In genomic region chr4:122831515-122832196, GRCh38 we compare ENCODE assay signal across 17 cellular contexts. TPM values are rescaled to one million over a fixed set of nuclear protein-coding genes. Genes with fewer than 3 reads are reported as not detected.
A peak's percentile ranks its signal among the peaks of the same experiment; 100 is the strongest.
DNase-seq lines count a peak whose midpoint lies in the region; ATAC-seq and TF ChIP-seq lines count a peak whose summit lies in the region.
"Had no signal": no experiment of that assay in that cellular context is flagged by ENCODE, and none has a peak within 500 bp of the region (broad histone marks: within the 10 kb centered on the region; RNA-seq: fewer than 3 reads in every experiment).

No MANE protein-coding gene starts in this region.

- no peak for TF ChIP-seq RAD21 in IMR-90 (IDR thresholded peaks at IDR 0.05; ENCODE audit: low read length)

- H3K4me2 ChIP-seq in IMR-90 (ENCODE audit: low read depth, low read length) (peak overlapping the region; percentile 20; the same call in 1 of the 2 replicates), mammary epithelial cell (ENCODE audit: insufficient read depth, low read depth, low read length) (no peak overlapping the region)
- H3K4me2 ChIP-seq: BLaER1 treated with 17β-estradiol and CSF1 and Interleukin-3, amounts not matched to agents 10 nM and 100 nM had no signal

- H3K9me3 ChIP-seq in IMR-90 (ENCODE audit: control insufficient read depth, insufficient read depth, low read length) = no peaks in the 10 kb centered on the region
- H3K9me3 ChIP-seq in mammary epithelial cell (replicated peaks; ENCODE audit: insufficient read depth, low read length) = no peaks in the 10 kb centered on the region
- H3K9me3 ChIP-seq in muscle layer of duodenum (ENCODE audit: control insufficient read depth in 1 of 2, low read length in 2 of 2) = no peaks in the 10 kb centered on the region
- H3K9me3 ChIP-seq in prostate gland = no peaks in the 10 kb centered on the region
- H3K9me3 ChIP-seq: suprapubic skin had no signal

- H3K56ac ChIP-seq in IMR-90 (ENCODE audit: extremely low read depth, insufficient read depth, low read length) = no peak overlapping the region

- H2AK5ac ChIP-seq in IMR-90 (ENCODE audit: low read depth, low read length) = no peak overlapping the region

- no peak overlapping the region for H3K27ac ChIP-seq in IMR-90 (ENCODE audit: insufficient read depth, low read length)
- H3K27ac ChIP-seq in mammary epithelial cell (ENCODE audit: insufficient read depth, low read depth, low read length) = no peak overlapping the region
- peak overlapping the region; percentile 6 for H3K27ac ChIP-seq in muscle layer of duodenum (ENCODE audit: low read length)
- H3K27ac ChIP-seq in prostate gland = no peak overlapping the region
- H3K27ac ChIP-seq: BLaER1 treated with 17β-estradiol and CSF1 and Interleukin-3, amounts not matched to agents 10 nM and 100 nM; SK-N-MC; suprapubic skin had no signal

- H3K9me3 Mint-ChIP-seq in Calu3 (ENCODE audit: low read depth, unreplicated experiment) (no peaks in the 10 kb centered on the region), nephron progenitor cell (no peaks in the 10 kb centered on the region)
- H3K9me3 Mint-ChIP-seq in activated naive CD8-positive, alpha-beta T cell treated with anti-CD3 and anti-CD28 coated beads for 36 hours = no peaks in the 10 kb centered on the region
- H3K9me3 Mint-ChIP-seq: activated CD8-positive, alpha-beta T cell treated with anti-CD3 and anti-CD28 coated beads for 36 hours; immature natural killer cell; mesothelial cell of epicardium had no signal

- no peak overlapping the region for H4K8ac ChIP-seq in IMR-90 (ENCODE audit: low read depth in 2 of 2, low read length in 2 of 2)

- DNase-seq in Calu3 (no peak), IMR-90 (peak; percentile 44), mammary epithelial cell (peak; percentile 51), nephron progenitor cell (no peak), medulla oblongata (ENCODE audit: extremely low spot score) (no peak), prostate gland (ENCODE audit: low spot score) (no peak)
- DNase-seq in activated naive CD8-positive, alpha-beta T cell treated with anti-CD3 and anti-CD28 coated beads for 36 hours = no peak
- DNase-seq: activated CD8-positive, alpha-beta T cell treated with anti-CD3 and anti-CD28 coated beads for 36 hours; foreskin melanocyte; immature natural killer cell; MM.1S; stimulated activated CD4-positive, alpha-beta T cell treated with anti-CD3 and anti-CD28 coated beads, Interleukin-12 subunit alpha, Interleukin-12 subunit beta, amount 100 ng/mL, for 4 hours had no signal

- H3K18ac ChIP-seq in IMR-90 (ENCODE audit: low read depth, low read length) = no peak overlapping the region

- H3K79me1 ChIP-seq in IMR-90 (ENCODE audit: low read depth in 1 of 2, low read length in 2 of 2) = peaks cover 3 to 70% of the 10 kb centered on the region in 2 experiments; a peak in 2 of 4 replicates

- H4K91ac ChIP-seq in IMR-90 (ENCODE audit: insufficient read depth, low read depth, low read length) = no peak overlapping the region

- H4K20me1 ChIP-seq in IMR-90 (ENCODE audit: insufficient read depth, low read length) = peaks cover 59% of the 10 kb centered on the region
- no peaks in the 10 kb centered on the region for H4K20me1 ChIP-seq in mammary epithelial cell (ENCODE audit: insufficient read depth, low read length)

- no peak overlapping the region for H2AK9ac ChIP-seq in IMR-90 (replicated peaks; ENCODE audit: low read depth, low read length, poor library complexity)

- peaks cover 12% of the 10 kb centered on the region for H3K9me1 ChIP-seq in IMR-90 (ENCODE audit: insufficient read depth, low read length)

- H3K9ac ChIP-seq in IMR-90 (ENCODE audit: low read depth, low read length) (no peak overlapping the region), mammary epithelial cell (ENCODE audit: insufficient read depth, low read length) (no peak overlapping the region)
- H3K9ac ChIP-seq: BLaER1 treated with 17β-estradiol and CSF1 and Interleukin-3, amounts not matched to agents 10 nM and 100 nM had no signal

- H2BK120ac ChIP-seq in IMR-90 (ENCODE audit: low read depth, low read length) = no peak overlapping the region

- H3K23ac ChIP-seq in IMR-90 (ENCODE audit: low read depth, low read length) = peak overlapping the region; percentile 46; the same call in 1 of the 2 replicates

- no CpG with 5 or more reads among the region's 6 CpGs for WGBS in IMR-90 (ENCODE audit: extremely low coverage in 2 of 2, insufficient read length in 1 of 2), 2 experiments
- 48% methylated on average over 6 of the region's 6 CpGs for WGBS in mammary epithelial cell (ENCODE audit: low coverage, missing lambda C conversion rate)
- 64% methylated on average over 6 of the region's 6 CpGs for WGBS in prostate gland

- no peak overlapping the region for H3K4ac ChIP-seq in IMR-90 (ENCODE audit: low read depth, low read length)

- peak overlapping the region; percentile 10 for H2BK5ac ChIP-seq in IMR-90 (ENCODE audit: low read depth, low read length, poor library complexity, severe bottlenecking)

- H3K27me3 ChIP-seq in IMR-90 (ENCODE audit: control insufficient read depth, insufficient read depth, low read length) (no peaks in the 10 kb centered on the region), mammary epithelial cell (ENCODE audit: insufficient read depth, low read length) (no peaks in the 10 kb centered on the region), muscle layer of duodenum (ENCODE audit: low read depth, low read length) (peaks cover 8% of the 10 kb centered on the region), prostate gland (replicated peaks; ENCODE audit: insufficient read depth) (no peaks in the 10 kb centered on the region)

- BruUV-seq in Calu3 (replicated peaks; lab: Mats Ljungman, UMichigan) = no TSS peak
- BruUV-seq in IMR-90 (replicated peaks; lab: Mats Ljungman, UMichigan) = no TSS peak
- BruUV-seq in mammary epithelial cell (replicated peaks; lab: Mats Ljungman, UMichigan) = no TSS peak

- H3K4me3 Mint-ChIP-seq in Calu3 (ENCODE audit: low read depth, unreplicated experiment) (peak overlapping the region; percentile 16), nephron progenitor cell (no peak overlapping the region)
- H3K4me3 Mint-ChIP-seq in activated naive CD8-positive, alpha-beta T cell treated with anti-CD3 and anti-CD28 coated beads for 36 hours = no peak overlapping the region
- H3K4me3 Mint-ChIP-seq: activated CD8-positive, alpha-beta T cell treated with anti-CD3 and anti-CD28 coated beads for 36 hours; immature natural killer cell; mesothelial cell of epicardium had no signal

- peaks cover 10% of the 10 kb centered on the region for H3K36me3 ChIP-seq in IMR-90 (ENCODE audit: control insufficient read depth, insufficient read depth, low read length)
- H3K36me3 ChIP-seq in mammary epithelial cell (ENCODE audit: insufficient read depth, low read length) = peaks cover 3% of the 10 kb centered on the region
- H3K36me3 ChIP-seq in muscle layer of duodenum (ENCODE audit: control insufficient read depth in 1 of 2, insufficient read depth in 2 of 2, low read length in 2 of 2) = no peaks in the 10 kb centered on the region
- H3K36me3 ChIP-seq in prostate gland = no peaks in the 10 kb centered on the region
- H3K36me3 ChIP-seq: BLaER1 treated with 17β-estradiol and CSF1 and Interleukin-3, amounts not matched to agents 10 nM and 100 nM; suprapubic skin had no signal

- no peak for ATAC-seq in IMR-90 (ENCODE audit: low read depth)
- ATAC-seq: activated CD8-positive, alpha-beta T cell treated with anti-CD3 and anti-CD28 coated beads for 36 hours had no signal

- H3K79me2 ChIP-seq in mammary epithelial cell (ENCODE audit: insufficient read depth, low read length) = peaks cover 83% of the 10 kb centered on the region

- H3K4me3 ChIP-seq in IMR-90 (ENCODE audit: insufficient read depth, low read depth, low read length) = no peak overlapping the region
- no peak overlapping the region for H3K4me3 ChIP-seq in mammary epithelial cell (replicated peaks in 1 of 3; ENCODE audit: insufficient read depth in 1 of 3, low read depth in 2 of 3, low read length in 3 of 3)
- no peak overlapping the region for H3K4me3 ChIP-seq in muscle layer of duodenum (ENCODE audit: low read depth in 1 of 2, low read length in 2 of 2)
- no peak overlapping the region for H3K4me3 ChIP-seq in prostate gland
- H3K4me3 ChIP-seq: BLaER1 treated with 17β-estradiol and CSF1 and Interleukin-3, amounts not matched to agents 10 nM and 100 nM; SK-N-MC; suprapubic skin had no signal

- intact Hi-C loops in Calu3 (cut with micrococcal nuclease; ENCODE audit: unreplicated experiment) = loop anchor here (5.0 to 10.0 kb wide), 2 partner anchors 63 to 64 kb away; no protein-coding TSS in a partner anchor
- intact Hi-C loops in IMR-90 (cut with micrococcal nuclease) = loop anchor here (2.0 to 10.0 kb wide), 3 partner anchors 13 to 227 kb away; no protein-coding TSS in a partner anchor
- intact Hi-C loops in mammary epithelial cell (cut with micrococcal nuclease) = no loop called here
- intact Hi-C loops in prostate gland (cut with DNase I) = no loop called here

- dilution Hi-C loops in IMR-90 (cut with HindIII; ENCODE audit: low sequenced_read_pairs, unreplicated experiment) = no loop called here
- dilution Hi-C loops in mammary epithelial cell (cut with HindIII; ENCODE audit: low sequenced_read_pairs) = no loop called here

- H2BK20ac ChIP-seq in IMR-90 (ENCODE audit: low read depth, low read length) = no peak overlapping the region

- TF ChIP-seq POLR2A in IMR-90 (IDR thresholded peaks at IDR 0.05; ENCODE audit: low read depth, low read length) (no peak), prostate gland (IDR thresholded peaks at IDR 0.05) (no peak)

- H2BK15ac ChIP-seq in IMR-90 (ENCODE audit: low read depth, low read length) = no peak overlapping the region

- peaks cover 22% of the 10 kb centered on the region for H3K36me3 Mint-ChIP-seq in Calu3 (ENCODE audit: insufficient read depth, unreplicated experiment)
- no peaks in the 10 kb centered on the region for H3K36me3 Mint-ChIP-seq in activated naive CD8-positive, alpha-beta T cell treated with anti-CD3 and anti-CD28 coated beads for 36 hours
- H3K36me3 Mint-ChIP-seq in nephron progenitor cell (ENCODE audit: low read depth) = peaks cover 25% of the 10 kb centered on the region
- H3K36me3 Mint-ChIP-seq: immature natural killer cell, mesothelial cell of epicardium had no signal

- TF ChIP-seq CTCF in Calu3 (IDR thresholded peaks at IDR 0.05; ENCODE audit: unreplicated experiment) = no peak
- no peak for TF ChIP-seq CTCF in IMR-90 (conservative IDR thresholded peaks at IDR 0.05; ENCODE audit: low read depth, low read length)
- TF ChIP-seq CTCF in mammary epithelial cell (conservative IDR thresholded peaks at IDR 0.05 in 1 of 2, IDR thresholded peaks at IDR 0.05 in 1 of 2; ENCODE audit: extremely low read depth in 1 of 2, insufficient read depth in 1 of 2, low read depth in 1 of 2, low read length in 2 of 2) = no peak
- TF ChIP-seq CTCF in nephron progenitor cell (IDR thresholded peaks at IDR 0.05) = no peak
- TF ChIP-seq CTCF in prostate gland (IDR thresholded peaks at IDR 0.05) = no peak

- H3K27ac Mint-ChIP-seq in Calu3 (ENCODE audit: unreplicated experiment) = peak overlapping the region; percentile 19
- no peak overlapping the region for H3K27ac Mint-ChIP-seq in activated naive CD8-positive, alpha-beta T cell treated with anti-CD3 and anti-CD28 coated beads for 36 hours
- H3K27ac Mint-ChIP-seq in nephron progenitor cell = no peak overlapping the region
- H3K27ac Mint-ChIP-seq: activated CD8-positive, alpha-beta T cell treated with anti-CD3 and anti-CD28 coated beads for 36 hours; immature natural killer cell; mesothelial cell of epicardium had no signal

- POLR2A ChIA-PET in IMR-90 (lab: Charles Lee; ENCODE audit: unreplicated experiment) = interaction anchor here (0.6 kb wide), 1 partner anchor 51 kb away, joined by 5 read pairs; no protein-coding TSS in a partner anchor

- H3K4me1 Mint-ChIP-seq in Calu3 (ENCODE audit: low read depth, unreplicated experiment) (peaks cover 37% of the 10 kb centered on the region), nephron progenitor cell (peaks cover 34% of the 10 kb centered on the region)
- H3K4me1 Mint-ChIP-seq in activated naive CD8-positive, alpha-beta T cell treated with anti-CD3 and anti-CD28 coated beads for 36 hours = peaks cover 8% of the 10 kb centered on the region

- no peak overlapping the region for H4K5ac ChIP-seq in IMR-90 (ENCODE audit: low read depth, low read length)

- CTCF ChIA-PET in Calu3 (lab: Charles Lee) (interaction anchor here (1.0 kb wide), 1 partner anchor 74 kb away, joined by 3 read pairs; no protein-coding TSS in a partner anchor), IMR-90 (lab: Yijun Ruan, JAX) (interaction anchor here (0.8 kb wide), 1 partner anchor 61 kb away, joined by 3 read pairs; no protein-coding TSS in a partner anchor), mammary epithelial cell (lab: Charles Lee; ENCODE audit: low non-redundant PET) (no interaction called here)

- H3K14ac ChIP-seq in IMR-90 (replicated peaks; ENCODE audit: low read depth, low read length) = no peak overlapping the region; the same call in 1 of the 2 replicates

- H3K4me1 ChIP-seq in IMR-90 (ENCODE audit: control insufficient read depth, insufficient read depth, low read length) = peaks cover 16% of the 10 kb centered on the region
- peaks cover 34% of the 10 kb centered on the region for H3K4me1 ChIP-seq in mammary epithelial cell (ENCODE audit: insufficient read depth, low read length)
- H3K4me1 ChIP-seq in muscle layer of duodenum (ENCODE audit: control insufficient read depth in 1 of 2, insufficient read depth in 2 of 2, low read length in 2 of 2) = peaks cover 0 to 54% of the 10 kb centered on the region in 2 donors
- peaks cover 3% of the 10 kb centered on the region for H3K4me1 ChIP-seq in prostate gland (replicated peaks)

- in situ Hi-C loops in IMR-90 (cut with MboI; ENCODE audit: low sequenced_read_pairs) = no loop called here
- in situ Hi-C loops in mammary epithelial cell (cut with MboI; ENCODE audit: low sequenced_read_pairs in 2 of 2) = no loop called here

- H2AFZ ChIP-seq in IMR-90 (replicated peaks; ENCODE audit: low read length, poor library complexity) = no peak overlapping the region
- no peak overlapping the region for H2AFZ ChIP-seq in mammary epithelial cell (ENCODE audit: low read depth, low read length)

- H3K27me3 Mint-ChIP-seq in Calu3 (ENCODE audit: unreplicated experiment) (no peaks in the 10 kb centered on the region), nephron progenitor cell (ENCODE audit: low read depth, poor library complexity) (peaks cover 31% of the 10 kb centered on the region)
- H3K27me3 Mint-ChIP-seq in activated naive CD8-positive, alpha-beta T cell treated with anti-CD3 and anti-CD28 coated beads for 36 hours = peaks cover 57% of the 10 kb centered on the region

RNA-seq across cellular contexts. Expression of gene FGF2, which starts 5.0 kb away (rescaled TPM):
- total RNA-seq in Calu3 (2022) (33.7 and 43.6 TPM in 2 replicates), IMR-90 (2012; rRNA removed) (27.1 and 54.4 TPM in 2 replicates), mammary epithelial cell (10 to 100 TPM; 17.3 to 30.6 TPM), prostate gland (1 to 10 TPM; 4.4 to 4.8 TPM)
- polyA plus RNA-seq in IMR-90 (2012; rRNA removed) (12.9 and 14.9 TPM in 2 replicates), mammary epithelial cell (3.7 TPM)
- 1.9 and 5.8 TPM in 2 replicates for polyA plus RNA-seq in IMR-90 (2012; cell fraction: cytosol; rRNA removed)
- polyA plus RNA-seq in IMR-90 (2012; cell fraction: nucleus; rRNA removed; ENCODE audit: low replicate concordance) = 6.7 and 13.7 TPM in 2 replicates
- polyA minus RNA-seq in mammary epithelial cell = 7.7 TPM
- total RNA-seq in activated naive CD8-positive, alpha-beta T cell treated with anti-CD3 and anti-CD28 coated beads for 36 hours = 1 to 10 TPM; 2.0 to 2.7 TPM
- polyA plus RNA-seq: immature natural killer cell had no signal

Comparison
In these comparisons a context has a peak if more than half of its experiments do, and no peak if none do; other contexts are left out.
1. DNase-seq: peak in IMR-90 (single experiment) and mammary epithelial cell (single experiment); none in Calu3 (single experiment), activated naive CD8-positive, alpha-beta T cell treated with anti-CD3 and anti-CD28 coated beads for 36 hours (single experiment), nephron progenitor cell (single experiment), medulla oblongata (single experiment) and prostate gland (single experiment).
2. intact Hi-C loops: an anchor here in Calu3 (5.0 to 10.0 kb wide) and IMR-90 (2.0 to 10.0 kb wide); none called in mammary epithelial cell and prostate gland.